29 cellular contexts compared by ENCODE assay signal in the genomic region with DNA sequence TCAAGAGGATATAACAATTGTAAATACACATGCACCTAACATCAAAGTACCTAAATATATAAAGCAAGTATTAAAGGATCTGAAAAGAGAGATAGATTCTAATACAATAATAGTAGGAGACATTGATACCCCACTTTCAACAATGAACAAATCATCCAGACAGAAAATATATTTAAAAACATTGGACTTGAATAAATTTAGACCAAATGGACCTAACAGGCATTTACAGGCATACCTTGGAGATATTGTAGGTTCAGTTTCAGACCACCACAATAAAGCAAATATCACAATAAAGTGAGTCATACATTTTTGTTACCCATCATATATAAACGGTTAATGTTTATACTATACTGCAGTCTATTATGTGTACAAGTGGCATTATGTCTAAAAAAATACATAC.
"Had no signal": no experiment of that assay in that cellular context is flagged by ENCODE, and none has a peak within 500 bp of the region (broad histone marks: within the 10 kb centered on the region; RNA-seq: fewer than 3 reads in every experiment).

No MANE protein-coding gene starts in this region.

- DNase-seq: stimulated activated CD4-positive, alpha-beta T cell treated with anti-CD3 and anti-CD28 coated beads, Interleukin-2, amount 100 ng/mL, for 48 hours; stimulated activated CD4-positive, alpha-beta T cell treated with anti-CD3 and anti-CD28 coated beads, Interleukin-4, amount 100 ng/mL, for 1 hour; stimulated activated CD4-positive, alpha-beta T cell treated with anti-CD3 and anti-CD28 coated beads, Interleukin-4, amount 100 ng/mL, for 24 hours; stimulated activated CD4-positive, alpha-beta T cell treated with anti-CD3 and anti-CD28 coated beads, Interleukin-4, amount 100 ng/mL, for 4 hours; stimulated activated CD8-positive, alpha-beta memory T cell treated with anti-CD3 and anti-CD28 coated beads, Interleukin-4, amount 100 ng/mL, for 48 hours; stimulated activated naive B cell treated with anti-CD40 and anti-IgM and Interleukin-4, amounts not matched to agents 10 μg/mL and 1 μg/mL and 100 μg/mL, for 72 hours; stimulated activated naive CD4-positive, alpha-beta T cell; stimulated activated naive CD4-positive, alpha-beta T cell treated with Interleukin-2 at 50 U/mL for 16 hours; stimulated activated naive CD8-positive, alpha-beta T cell treated with anti-CD3 and anti-CD28 coated beads, Interleukin-15, amount 100 ng/mL, for 72 hours; stimulated activated naive CD8-positive, alpha-beta T cell treated with anti-CD3 and anti-CD28 coated beads, Interleukin-15, Interleukin-2, amounts not matched to agents 100 U/mL and 50 U/mL, for 24 hours; stomach; substantia nigra; testis; thyroid gland; tibial artery; transverse colon; trophoblast cell; upper lobe of left lung; upper lobe of right lung; uterus had no signal

- H3K27ac ChIP-seq: stomach, suprapubic skin, testis, thoracic aorta, thyroid gland, tibial artery, tibial nerve, transverse colon, upper lobe of left lung, upper lobe of right lung, uterus, vagina had no signal

- H3K27me3 ChIP-seq: stomach, suprapubic skin, testis, thyroid gland, tibial artery, tibial nerve, transverse colon, upper lobe of left lung, upper lobe of right lung, uterus, vagina had no signal

- H3K4me1 ChIP-seq: stomach, suprapubic skin, testis, thyroid gland, tibial artery, tibial nerve, transverse colon, upper lobe of left lung, upper lobe of right lung, uterus, vagina had no signal

- H3K27me3 Mint-ChIP-seq: stimulated activated memory B cell treated with anti-CD40 and anti-IgM and Interleukin-4, amounts not matched to agents 10 μg/mL and 1 μg/mL and 100 μg/mL, for 72 hours; stimulated activated naive B cell treated with anti-CD40 and anti-IgM and Interleukin-4, amounts not matched to agents 10 μg/mL and 1 μg/mL and 100 μg/mL, for 72 hours; stimulated activated naive CD8-positive, alpha-beta T cell treated with anti-CD3 and anti-CD28 coated beads, Interleukin-15, amount 100 ng/mL, for 72 hours; stimulated activated naive CD8-positive, alpha-beta T cell treated with anti-CD3 and anti-CD28 coated beads, Interleukin-15, Interleukin-2, amounts not matched to agents 100 ng/mL and 50 ng/mL, for 24 hours; type B pancreatic cell had no signal

- H3K9me3 ChIP-seq: stomach, testis, thoracic aorta, thyroid gland, upper lobe of left lung, upper lobe of right lung, vagina had no signal

- H3K4me3 ChIP-seq: stomach, suprapubic skin, testis, thoracic aorta, thyroid gland, tibial artery, tibial nerve, transverse colon, upper lobe of left lung, upper lobe of right lung, uterus, vagina had no signal

- H3K36me3 ChIP-seq: stomach, suprapubic skin, thoracic aorta, thyroid gland, tibial artery, tibial nerve, transverse colon, upper lobe of left lung, upper lobe of right lung, vagina had no signal

- H3K27ac Mint-ChIP-seq: stimulated activated effector memory CD8-positive, alpha-beta T cell treated with anti-CD3 and anti-CD28 coated beads, Interleukin-12 subunit alpha, Interleukin-12 subunit beta, amount 100 ng/mL, for 72 hours; stimulated activated memory B cell treated with anti-CD40 and anti-IgM and Interleukin-4, amounts not matched to agents 10 μg/mL and 1 μg/mL and 100 μg/mL, for 72 hours; stimulated activated naive B cell treated with anti-CD40 and anti-IgM and Interleukin-4, amounts not matched to agents 10 μg/mL and 1 μg/mL and 100 μg/mL, for 72 hours; stimulated activated naive CD8-positive, alpha-beta T cell treated with anti-CD3 and anti-CD28 coated beads, Interleukin-15, amount 100 ng/mL, for 72 hours; stimulated activated naive CD8-positive, alpha-beta T cell treated with anti-CD3 and anti-CD28 coated beads, Interleukin-15, Interleukin-2, amounts not matched to agents 100 ng/mL and 50 ng/mL, for 24 hours; type B pancreatic cell had no signal

- H3K4me1 Mint-ChIP-seq: stimulated activated effector memory CD8-positive, alpha-beta T cell treated with anti-CD3 and anti-CD28 coated beads, Interleukin-12 subunit alpha, Interleukin-12 subunit beta, amount 100 ng/mL, for 72 hours; stimulated activated memory B cell treated with anti-CD40 and anti-IgM and Interleukin-4, amounts not matched to agents 10 μg/mL and 1 μg/mL and 100 μg/mL, for 72 hours; stimulated activated naive B cell treated with anti-CD40 and anti-IgM and Interleukin-4, amounts not matched to agents 10 μg/mL and 1 μg/mL and 100 μg/mL, for 72 hours had no signal

- FAIRE-seq: urothelium cell line had no signal

- H3K9me3 Mint-ChIP-seq: stimulated activated naive CD8-positive, alpha-beta T cell treated with anti-CD3 and anti-CD28 coated beads, Interleukin-15, Interleukin-2, amounts not matched to agents 100 ng/mL and 50 ng/mL, for 24 hours; type B pancreatic cell had no signal

- ATAC-seq: stimulated activated effector memory CD8-positive, alpha-beta T cell treated with anti-CD3 and anti-CD28 coated beads, Interleukin-12 subunit alpha, Interleukin-12 subunit beta, amount 100 ng/mL, for 72 hours; stimulated activated memory B cell treated with anti-CD40 and anti-IgM and Interleukin-4, amounts not matched to agents 10 μg/mL and 1 μg/mL and 100 μg/mL, for 72 hours; stimulated activated naive B cell treated with anti-CD40 and anti-IgM and Interleukin-4, amounts not matched to agents 10 μg/mL and 1 μg/mL and 100 μg/mL, for 72 hours; stimulated activated naive CD8-positive, alpha-beta T cell treated with anti-CD3 and anti-CD28 coated beads, Interleukin-15, amount 100 ng/mL, for 72 hours; stimulated activated naive CD8-positive, alpha-beta T cell treated with anti-CD3 and anti-CD28 coated beads, Interleukin-15, Interleukin-2, amounts not matched to agents 100 U/mL and 50 U/mL, for 24 hours; upper lobe of right lung had no signal

- H3K4me3 Mint-ChIP-seq: stimulated activated effector memory CD8-positive, alpha-beta T cell treated with anti-CD3 and anti-CD28 coated beads, Interleukin-12 subunit alpha, Interleukin-12 subunit beta, amount 100 ng/mL, for 72 hours; stimulated activated memory B cell treated with anti-CD40 and anti-IgM and Interleukin-4, amounts not matched to agents 10 μg/mL and 1 μg/mL and 100 μg/mL, for 72 hours; stimulated activated naive B cell treated with anti-CD40 and anti-IgM and Interleukin-4, amounts not matched to agents 10 μg/mL and 1 μg/mL and 100 μg/mL, for 72 hours; stimulated activated naive CD8-positive, alpha-beta T cell treated with anti-CD3 and anti-CD28 coated beads, Interleukin-15, amount 100 ng/mL, for 72 hours; stimulated activated naive CD8-positive, alpha-beta T cell treated with anti-CD3 and anti-CD28 coated beads, Interleukin-15, Interleukin-2, amounts not matched to agents 100 ng/mL and 50 ng/mL, for 24 hours; type B pancreatic cell had no signal
